In genomic region chr15:33425149-33425548, GRCh38 we compare ENCODE assay signal across 20 cellular contexts.
DNase-seq lines count a peak whose midpoint lies in the region; ATAC-seq and TF ChIP-seq lines count a peak whose summit lies in the region.
"Had no signal": no experiment of that assay in that cellular context is flagged by ENCODE, and none has a peak within 500 bp of the region (broad histone marks: within the 10 kb centered on the region; RNA-seq: fewer than 3 reads in every experiment).

No MANE protein-coding gene starts in this region.

- H3K9me3 ChIP-seq in GM23248 (ENCODE audit: low read depth) (no peaks in the 10 kb centered on the region), RWPE2 (ENCODE audit: severe bottlenecking) (no peaks in the 10 kb centered on the region), neural progenitor cell (ENCODE audit: low read depth) (no peaks in the 10 kb centered on the region)
- H3K9me3 ChIP-seq: suprapubic skin had no signal

- in situ Hi-C loops in GM23248 (cut with MboI) = no loop called here

- H3K4me3 Mint-ChIP-seq in neural progenitor cell = no peak overlapping the region
- H3K4me3 Mint-ChIP-seq in activated CD4-positive, alpha-beta memory T cell treated with anti-CD3 and anti-CD28 coated beads for 36 hours = no peak overlapping the region
- H3K4me3 Mint-ChIP-seq: activated CD8-positive, alpha-beta T cell treated with anti-CD3 and anti-CD28 coated beads, Interleukin-2, amount 10 ng/mL, durations not matched to agents 7 days and 5 days; memory B cell; neural crest cell had no signal

- H3K9ac ChIP-seq in GM23248 (no peak overlapping the region), neural progenitor cell (no peak overlapping the region)

- 0 to 12% methylated on average over 1 of the region's 1 CpG for WGBS in GM23248 (ENCODE audit: low coverage in 1 of 2, low lambda C conversion rate in 2 of 2, missing lambda C conversion rate in 2 of 2), 2 experiments

- H4K20me1 ChIP-seq in GM23248 (ENCODE audit: insufficient read depth) (no peaks in the 10 kb centered on the region), neural progenitor cell (ENCODE audit: low read depth) (no peaks in the 10 kb centered on the region)

- no peak overlapping the region for H3K4me2 ChIP-seq in GM23248 (ENCODE audit: unreplicated experiment)
- H3K4me2 ChIP-seq in neural progenitor cell = no peak overlapping the region
- H3K4me2 ChIP-seq: PC-9 had no signal

- intact Hi-C loops in activated CD4-positive, alpha-beta memory T cell treated with anti-CD3 and anti-CD28 coated beads for 36 hours (cut with micrococcal nuclease) = no loop called here

- POLR2A ChIA-PET in activated CD4-positive, alpha-beta memory T cell treated with anti-CD3 and anti-CD28 coated beads for 36 hours (lab: Charles Lee) = no interaction called here

- no peaks in the 10 kb centered on the region for H3K4me1 Mint-ChIP-seq in neural progenitor cell
- no peaks in the 10 kb centered on the region for H3K4me1 Mint-ChIP-seq in activated CD4-positive, alpha-beta memory T cell treated with anti-CD3 and anti-CD28 coated beads for 36 hours (ENCODE audit: low read depth)
- H3K4me1 Mint-ChIP-seq: memory B cell, neural crest cell had no signal

- H3K36me3 ChIP-seq in GM23248 (ENCODE audit: low read depth) = no peaks in the 10 kb centered on the region
- H3K36me3 ChIP-seq in RWPE2 (ENCODE audit: low read depth) = no peaks in the 10 kb centered on the region
- no peaks in the 10 kb centered on the region for H3K36me3 ChIP-seq in neural progenitor cell
- H3K36me3 ChIP-seq: suprapubic skin had no signal

- H2AFZ ChIP-seq in GM23248 (no peak overlapping the region), neural progenitor cell (replicated peaks) (no peak overlapping the region)
- H2AFZ ChIP-seq: PC-9 had no signal

- H3K79me2 ChIP-seq in GM23248 (ENCODE audit: insufficient read depth) = no peaks in the 10 kb centered on the region
- no peaks in the 10 kb centered on the region for H3K79me2 ChIP-seq in neural progenitor cell (ENCODE audit: low read depth)

- H3K9me3 Mint-ChIP-seq in neural progenitor cell = no peaks in the 10 kb centered on the region
- no peaks in the 10 kb centered on the region for H3K9me3 Mint-ChIP-seq in activated CD4-positive, alpha-beta memory T cell treated with anti-CD3 and anti-CD28 coated beads for 36 hours
- H3K9me3 Mint-ChIP-seq: neural crest cell had no signal

- no peaks in the 10 kb centered on the region for H3K27me3 Mint-ChIP-seq in neural progenitor cell (ENCODE audit: insufficient read depth, low read depth)
- H3K27me3 Mint-ChIP-seq in activated CD4-positive, alpha-beta memory T cell treated with anti-CD3 and anti-CD28 coated beads for 36 hours = no peaks in the 10 kb centered on the region
- H3K27me3 Mint-ChIP-seq: memory B cell had no signal

- H3K4me1 ChIP-seq in GM23248 (ENCODE audit: insufficient read depth) (no peaks in the 10 kb centered on the region), RWPE2 (ENCODE audit: insufficient read depth, poor library complexity, severe bottlenecking) (no peaks in the 10 kb centered on the region), neural progenitor cell (peaks cover 24% of the 10 kb centered on the region)
- H3K4me1 ChIP-seq: suprapubic skin had no signal

- DNase-seq in GM23248 (peak; percentile 32), RWPE2 (ENCODE audit: low spot score) (no peak), fibroblast of peridontal ligament (ENCODE audit: extremely low read depth) (peak; percentile 17), neural progenitor cell (ENCODE audit: low spot score) (no peak), DMS153 treated with DMSO at 0.1 percent for 48 hours (lab: John Stamatoyannopoulos, UW; ENCODE audit: unreplicated experiment) (no peak)
- no peak for DNase-seq in activated CD4-positive, alpha-beta memory T cell treated with anti-CD3 and anti-CD28 coated beads for 36 hours
- DNase-seq: activated CD8-positive, alpha-beta T cell treated with anti-CD3 and anti-CD28 coated beads, Interleukin-2, amount 10 ng/mL, durations not matched to agents 7 days and 5 days; DMS153; GOT3; MV-4-11; NCI-H2081 treated with DMSO at 0.1 percent for 48 hours; PC-9; retina had no signal

- H3K27ac ChIP-seq in GM23248 = no peak overlapping the region
- no peak overlapping the region for H3K27ac ChIP-seq in RWPE2 (ENCODE audit: poor library complexity, severe bottlenecking)
- peak overlapping the region; percentile 31 for H3K27ac ChIP-seq in neural progenitor cell
- H3K27ac ChIP-seq: coronary artery, PC-9, suprapubic skin, VCaP had no signal

- CTCF ChIA-PET in activated CD4-positive, alpha-beta memory T cell treated with anti-CD3 and anti-CD28 coated beads for 36 hours (lab: Charles Lee) = no interaction called here

- TF ChIP-seq CTCF in RWPE2 (IDR thresholded peaks at IDR 0.05; ENCODE audit: poor library complexity, severe bottlenecking) = no peak
- TF ChIP-seq CTCF in neural progenitor cell (IDR thresholded peaks at IDR 0.05) = no peak

- no peaks in the 10 kb centered on the region for H3K36me3 Mint-ChIP-seq in neural progenitor cell
- no peaks in the 10 kb centered on the region for H3K36me3 Mint-ChIP-seq in activated CD4-positive, alpha-beta memory T cell treated with anti-CD3 and anti-CD28 coated beads for 36 hours
- H3K36me3 Mint-ChIP-seq: memory B cell had no signal

- H3K9me2 ChIP-seq in GM23248 (ENCODE audit: insufficient read depth) = no peaks in the 10 kb centered on the region

- no peak overlapping the region for H3K4me3 ChIP-seq in GM23248
- no peak overlapping the region for H3K4me3 ChIP-seq in RWPE2 (ENCODE audit: severe bottlenecking)
- no peak overlapping the region for H3K4me3 ChIP-seq in neural progenitor cell
- H3K4me3 ChIP-seq: coronary artery, PC-9, suprapubic skin had no signal

- ATAC-seq in RWPE2 (ENCODE audit: low read depth) (peak; percentile 91), HG02763 (IDR thresholded peaks at IDR 0.05; ENCODE audit: unreplicated experiment) (no peak), GM19455 (IDR thresholded peaks at IDR 0.05; ENCODE audit: unreplicated experiment) (no peak)
- ATAC-seq: activated CD8-positive, alpha-beta T cell treated with anti-CD3 and anti-CD28 coated beads, Interleukin-2, amount 10 ng/mL, durations not matched to agents 7 days and 5 days had no signal

- no peak overlapping the region for H3K27ac Mint-ChIP-seq in neural progenitor cell
- no peak overlapping the region for H3K27ac Mint-ChIP-seq in activated CD4-positive, alpha-beta memory T cell treated with anti-CD3 and anti-CD28 coated beads for 36 hours
- H3K27ac Mint-ChIP-seq: activated CD8-positive, alpha-beta T cell treated with anti-CD3 and anti-CD28 coated beads, Interleukin-2, amount 10 ng/mL, durations not matched to agents 7 days and 5 days; memory B cell had no signal

- H3F3A ChIP-seq in GM23248 (ENCODE audit: insufficient read depth) = no peaks in the 10 kb centered on the region
- peaks cover 14% of the 10 kb centered on the region for H3F3A ChIP-seq in neural progenitor cell (ENCODE audit: low read depth)

- H3K27me3 ChIP-seq in GM23248 (replicated peaks; ENCODE audit: insufficient read depth) = no peaks in the 10 kb centered on the region
- peaks cover 5% of the 10 kb centered on the region for H3K27me3 ChIP-seq in RWPE2 (ENCODE audit: insufficient read depth, poor library complexity, severe bottlenecking)
- H3K27me3 ChIP-seq in neural progenitor cell = no peaks in the 10 kb centered on the region
- H3K27me3 ChIP-seq: suprapubic skin had no signal

Comparison
In these comparisons a context has a peak if more than half of its experiments do, and no peak if none do; other contexts are left out.
1. DNase-seq: peak in GM23248 (single experiment) and fibroblast of peridontal ligament (single experiment); none in RWPE2 (single experiment), neural progenitor cell (single experiment), DMS153 treated with DMSO at 0.1 percent for 48 hours (single experiment) and activated CD4-positive, alpha-beta memory T cell treated with anti-CD3 and anti-CD28 coated beads for 36 hours (single experiment).